ENCODE assay signal across 1 cellular context in the genomic region with DNA sequence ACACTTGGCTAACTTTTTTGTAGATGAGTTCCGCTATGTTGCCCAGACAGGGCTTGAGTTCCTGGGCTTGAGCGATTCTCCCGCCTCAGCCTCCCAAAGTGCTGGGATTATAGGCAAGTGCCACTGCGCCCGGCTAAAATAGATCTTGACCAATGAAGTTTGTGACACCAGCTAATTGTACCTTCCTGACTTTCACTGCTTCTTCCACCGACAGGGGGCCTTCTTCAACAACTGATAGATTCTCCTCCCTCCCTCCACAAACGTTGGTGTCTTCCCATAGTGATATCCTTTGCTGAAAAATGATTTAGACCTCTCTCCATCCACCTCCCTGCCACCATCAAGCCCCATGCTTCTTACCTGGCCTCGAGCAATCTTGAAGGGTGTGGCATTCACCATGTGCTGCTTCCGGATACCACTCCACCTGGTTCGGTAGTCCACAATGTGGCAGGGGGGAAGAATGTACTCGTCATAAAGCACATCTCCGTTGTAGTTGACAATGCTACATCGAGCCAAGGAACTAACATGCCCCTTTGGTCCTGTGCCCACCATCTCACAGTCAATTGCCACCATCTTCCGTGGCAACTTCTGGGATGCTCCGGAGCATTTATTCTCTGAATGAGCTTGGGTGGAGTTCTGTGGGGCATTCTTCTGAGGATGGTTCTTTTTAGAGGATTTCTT.
A peak's percentile ranks its signal among the peaks of the same experiment; 100 is the strongest.
TF ChIP-seq lines count a peak whose summit lies in the region.

No MANE protein-coding gene starts in this region.

TF ChIP-seq in HepG2, 621 proteins besides CTCF, POLR2A, EP300 and RAD21:
- TF ChIP-seq, protein P1, sequence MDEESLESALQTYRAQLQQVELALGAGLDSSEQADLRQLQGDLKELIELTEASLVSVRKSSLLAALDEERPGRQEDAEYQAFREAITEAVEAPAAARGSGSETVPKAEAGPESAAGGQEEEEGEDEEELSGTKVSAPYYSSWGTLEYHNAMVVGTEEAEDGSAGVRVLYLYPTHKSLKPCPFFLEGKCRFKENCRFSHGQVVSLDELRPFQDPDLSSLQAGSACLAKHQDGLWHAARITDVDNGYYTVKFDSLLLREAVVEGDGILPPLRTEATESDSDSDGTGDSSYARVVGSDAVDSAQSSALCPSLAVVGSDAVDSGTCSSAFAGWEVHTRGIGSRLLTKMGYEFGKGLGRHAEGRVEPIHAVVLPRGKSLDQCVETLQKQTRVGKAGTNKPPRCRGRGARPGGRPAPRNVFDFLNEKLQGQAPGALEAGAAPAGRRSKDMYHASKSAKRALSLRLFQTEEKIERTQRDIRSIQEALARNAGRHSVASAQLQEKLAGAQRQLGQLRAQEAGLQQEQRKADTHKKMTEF (CRISPR knock-in tag; IDR thresholded peaks at IDR 0.05) = no peak
- peak; percentile 64 for TF ChIP-seq STAG1 (CRISPR knock-in tag; IDR thresholded peaks at IDR 0.05)
- TF ChIP-seq THAP11 (CRISPR knock-in tag; IDR thresholded peaks at IDR 0.05) = peak; percentile 50; the same call in 1 of the 2 replicates
- no peak for TF ChIP-seq MXD4 (CRISPR knock-in tag; IDR thresholded peaks at IDR 0.05)
- TF ChIP-seq, protein P2, sequence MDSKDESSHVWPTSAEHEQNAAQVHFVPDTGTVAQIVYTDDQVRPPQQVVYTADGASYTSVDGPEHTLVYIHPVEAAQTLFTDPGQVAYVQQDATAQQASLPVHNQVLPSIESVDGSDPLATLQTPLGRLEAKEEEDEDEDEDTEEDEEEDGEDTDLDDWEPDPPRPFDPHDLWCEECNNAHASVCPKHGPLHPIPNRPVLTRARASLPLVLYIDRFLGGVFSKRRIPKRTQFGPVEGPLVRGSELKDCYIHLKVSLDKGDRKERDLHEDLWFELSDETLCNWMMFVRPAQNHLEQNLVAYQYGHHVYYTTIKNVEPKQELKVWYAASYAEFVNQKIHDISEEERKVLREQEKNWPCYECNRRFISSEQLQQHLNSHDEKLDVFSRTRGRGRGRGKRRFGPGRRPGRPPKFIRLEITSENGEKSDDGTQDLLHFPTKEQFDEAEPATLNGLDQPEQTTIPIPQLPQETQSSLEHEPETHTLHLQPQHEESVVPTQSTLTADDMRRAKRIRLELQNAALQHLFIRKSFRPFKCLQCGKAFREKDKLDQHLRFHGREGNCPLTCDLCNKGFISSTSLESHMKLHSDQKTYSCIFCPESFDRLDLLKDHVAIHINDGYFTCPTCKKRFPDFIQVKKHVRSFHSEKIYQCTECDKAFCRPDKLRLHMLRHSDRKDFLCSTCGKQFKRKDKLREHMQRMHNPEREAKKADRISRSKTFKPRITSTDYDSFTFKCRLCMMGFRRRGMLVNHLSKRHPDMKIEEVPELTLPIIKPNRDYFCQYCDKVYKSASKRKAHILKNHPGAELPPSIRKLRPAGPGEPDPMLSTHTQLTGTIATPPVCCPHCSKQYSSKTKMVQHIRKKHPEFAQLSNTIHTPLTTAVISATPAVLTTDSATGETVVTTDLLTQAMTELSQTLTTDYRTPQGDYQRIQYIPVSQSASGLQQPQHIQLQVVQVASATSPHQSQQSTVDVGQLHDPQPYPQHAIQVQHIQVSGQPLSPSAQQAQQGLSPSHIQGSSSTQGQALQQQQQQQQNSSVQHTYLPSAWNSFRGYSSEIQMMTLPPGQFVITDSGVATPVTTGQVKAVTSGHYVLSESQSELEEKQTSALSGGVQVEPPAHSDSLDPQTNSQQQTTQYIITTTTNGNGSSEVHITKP (CRISPR knock-in tag; IDR thresholded peaks at IDR 0.05; ENCODE audit: low read depth) = 0 out of 2 replicates have a peak, but pooled peaks have one; percentile 37
- no peak for TF ChIP-seq ZNF329 (CRISPR knock-in tag; IDR thresholded peaks at IDR 0.05; ENCODE audit: low read depth)
- 0 out of 2 replicates have a peak, but pooled peaks have one; percentile 24 for TF ChIP-seq ZNF777 (CRISPR knock-in tag; IDR thresholded peaks at IDR 0.05)
- TF ChIP-seq, protein P3, sequence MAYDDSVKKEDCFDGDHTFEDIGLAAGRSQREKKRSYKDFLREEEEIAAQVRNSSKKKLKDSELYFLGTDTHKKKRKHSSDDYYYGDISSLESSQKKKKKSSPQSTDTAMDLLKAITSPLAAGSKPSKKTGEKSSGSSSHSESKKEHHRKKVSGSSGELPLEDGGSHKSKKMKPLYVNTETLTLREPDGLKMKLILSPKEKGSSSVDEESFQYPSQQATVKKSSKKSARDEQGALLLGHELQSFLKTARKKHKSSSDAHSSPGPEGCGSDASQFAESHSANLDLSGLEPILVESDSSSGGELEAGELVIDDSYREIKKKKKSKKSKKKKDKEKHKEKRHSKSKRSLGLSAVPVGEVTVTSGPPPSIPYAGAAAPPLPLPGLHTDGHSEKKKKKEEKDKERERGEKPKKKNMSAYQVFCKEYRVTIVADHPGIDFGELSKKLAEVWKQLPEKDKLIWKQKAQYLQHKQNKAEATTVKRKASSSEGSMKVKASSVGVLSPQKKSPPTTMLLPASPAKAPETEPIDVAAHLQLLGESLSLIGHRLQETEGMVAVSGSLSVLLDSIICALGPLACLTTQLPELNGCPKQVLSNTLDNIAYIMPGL (CRISPR knock-in tag; IDR thresholded peaks at IDR 0.05; ENCODE audit: borderline replicate concordance in 1 of 2, low read depth in 1 of 2) = peak in 1 of 2 experiments; percentile 71; a peak in 1 of 4 replicates
- TF ChIP-seq ZBTB42 (CRISPR knock-in tag; IDR thresholded peaks at IDR 0.05) = no peak
- TF ChIP-seq, protein P4, sequence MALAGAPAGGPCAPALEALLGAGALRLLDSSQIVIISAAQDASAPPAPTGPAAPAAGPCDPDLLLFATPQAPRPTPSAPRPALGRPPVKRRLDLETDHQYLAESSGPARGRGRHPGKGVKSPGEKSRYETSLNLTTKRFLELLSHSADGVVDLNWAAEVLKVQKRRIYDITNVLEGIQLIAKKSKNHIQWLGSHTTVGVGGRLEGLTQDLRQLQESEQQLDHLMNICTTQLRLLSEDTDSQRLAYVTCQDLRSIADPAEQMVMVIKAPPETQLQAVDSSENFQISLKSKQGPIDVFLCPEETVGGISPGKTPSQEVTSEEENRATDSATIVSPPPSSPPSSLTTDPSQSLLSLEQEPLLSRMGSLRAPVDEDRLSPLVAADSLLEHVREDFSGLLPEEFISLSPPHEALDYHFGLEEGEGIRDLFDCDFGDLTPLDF (CRISPR knock-in tag; IDR thresholded peaks at IDR 0.05) = 0 out of 2 replicates have a peak, but pooled peaks have one; percentile 1
- 0 out of 2 replicates have a peak, but pooled peaks have one; percentile 65 for TF ChIP-seq ZNF318 (CRISPR knock-in tag; IDR thresholded peaks at IDR 0.05)
- peak; percentile 58 for TF ChIP-seq GATAD1 (CRISPR knock-in tag; IDR thresholded peaks at IDR 0.05)
- TF ChIP-seq FOXJ3 (CRISPR knock-in tag; IDR thresholded peaks at IDR 0.05; ENCODE audit: borderline replicate concordance) = no peak
- no peak for TF ChIP-seq RFXANK (CRISPR knock-in tag; IDR thresholded peaks at IDR 0.05)
- TF ChIP-seq SP1 (IDR thresholded peaks at IDR 0.05) = no peak
- TF ChIP-seq SP1 (CRISPR knock-in tag; IDR thresholded peaks at IDR 0.05) = 0 out of 2 replicates have a peak, but pooled peaks have one; percentile 12
- TF ChIP-seq SMC3 (IDR thresholded peaks at IDR 0.05; ENCODE audit: low read length) = peak; percentile 56; the same call in 1 of the 2 replicates
- TF ChIP-seq FOXP4 (CRISPR knock-in tag; IDR thresholded peaks at IDR 0.05) = 0 out of 2 replicates have a peak, but pooled peaks have one; percentile 26
- TF ChIP-seq SAP130 (CRISPR knock-in tag; IDR thresholded peaks at IDR 0.05; ENCODE audit: low read depth) = peak; percentile 20; the same call in 1 of the 2 replicates
